22 cellular contexts compared by ENCODE assay signal in the genomic region with DNA sequence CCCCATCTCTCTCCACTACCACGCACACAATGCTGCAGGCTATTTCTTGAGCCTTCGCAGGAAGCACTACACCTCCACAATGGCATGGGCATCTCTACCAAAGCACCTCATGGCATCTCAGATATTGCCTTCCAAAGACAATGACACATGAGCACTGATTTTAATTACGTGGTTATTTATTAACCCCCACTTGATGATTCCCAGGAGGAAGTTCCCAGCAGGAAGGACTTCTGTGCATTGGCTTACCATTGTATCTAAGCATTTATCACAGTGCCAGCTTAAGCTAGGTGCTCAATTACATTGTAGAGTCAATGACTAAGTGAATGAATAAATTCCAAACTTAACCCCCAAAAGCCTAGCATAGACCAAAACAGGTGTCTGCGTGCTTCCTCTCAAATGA.
DNase-seq lines count a peak whose midpoint lies in the region; ATAC-seq, FAIRE-seq and TF ChIP-seq lines count a peak whose summit lies in the region.
"Had no signal": no experiment of that assay in that cellular context is flagged by ENCODE, and none has a peak within 500 bp of the region (broad histone marks: within the 10 kb centered on the region; RNA-seq: fewer than 3 reads in every experiment).

No MANE protein-coding gene starts in this region.

- no peak overlapping the region for H3K4ac ChIP-seq in mesendoderm (ENCODE audit: low read depth, low read length)

- H2BK15ac ChIP-seq in mesendoderm (replicated peaks; ENCODE audit: low read depth): no peak overlapping the region

- no peak overlapping the region for H3K56ac ChIP-seq in mesendoderm (ENCODE audit: low read length)

- H2BK120ac ChIP-seq in mesendoderm (ENCODE audit: low read depth, low read length): no peak overlapping the region

- H3K4me3 ChIP-seq in mesendoderm (ENCODE audit: low read length) (no peak overlapping the region), small intestine (ENCODE audit: low read depth in 1 of 2, low read length in 2 of 2) (no peak overlapping the region), esophagus muscularis mucosa (no peak overlapping the region)
- H3K4me3 ChIP-seq: GM23338 had no signal

- H3K23ac ChIP-seq in mesendoderm (ENCODE audit: low read length): no peak overlapping the region

- H3K79me1 ChIP-seq in mesendoderm (ENCODE audit: low read length): no peaks in the 10 kb centered on the region

- no peaks in the 10 kb centered on the region for H3K9me3 ChIP-seq in small intestine (ENCODE audit: control insufficient read depth, low read depth)
- no peaks in the 10 kb centered on the region for H3K9me3 ChIP-seq in esophagus muscularis mucosa
- H3K9me3 ChIP-seq: BE2C had no signal

- H4K5ac ChIP-seq in mesendoderm (ENCODE audit: low read length): no peak overlapping the region

- WGBS in mesendoderm (ENCODE audit: extremely low coverage, insufficient coverage, low lambda C conversion rate): no CpG with 5 or more reads among the region's 4 CpGs
- WGBS in small intestine, 3 donors: 71 to 87% (median 80%) methylated on average over 4 of the region's 4 CpGs
- 95% methylated on average over 4 of the region's 4 CpGs for WGBS in esophagus muscularis mucosa

- H3K27ac ChIP-seq in mesendoderm (ENCODE audit: low read depth, low read length) (no peak overlapping the region), small intestine (ENCODE audit: low read depth in 1 of 2, low read length in 1 of 2) (no peak overlapping the region), esophagus muscularis mucosa (replicated peaks in 1 of 4) (no peak overlapping the region)
- H3K27ac ChIP-seq: C4-2B had no signal

- H4K8ac ChIP-seq in mesendoderm (ENCODE audit: low read depth, low read length): no peak overlapping the region

- H3K4me2 ChIP-seq in mesendoderm (ENCODE audit: low read length): no peak overlapping the region
- H3K4me2 ChIP-seq: GM23338 had no signal

- no peak overlapping the region for H2BK5ac ChIP-seq in mesendoderm (ENCODE audit: low read length)

- ATAC-seq in HG03175 (IDR thresholded peaks at IDR 0.05; ENCODE audit: unreplicated experiment): no peak
- ATAC-seq: GM23338, HepG2 had no signal

- intact Hi-C loops in esophagus muscularis mucosa (cut with DNase I): no loop called here

- no peak overlapping the region for H2AK5ac ChIP-seq in mesendoderm (ENCODE audit: low read length)

- H3K79me2 ChIP-seq in mesendoderm (ENCODE audit: control insufficient read depth, insufficient read depth, low read length): no peaks in the 10 kb centered on the region

- H3K9ac ChIP-seq in mesendoderm (ENCODE audit: low read length): no peak overlapping the region

- no peaks in the 10 kb centered on the region for H3K36me3 ChIP-seq in mesendoderm (ENCODE audit: control insufficient read depth, insufficient read depth, low read length)
- H3K36me3 ChIP-seq in small intestine (ENCODE audit: control insufficient read depth in 2 of 2, insufficient read depth in 2 of 2, low read length in 2 of 2): no peaks in the 10 kb centered on the region
- no peaks in the 10 kb centered on the region for H3K36me3 ChIP-seq in esophagus muscularis mucosa
- H3K36me3 ChIP-seq: BE2C had no signal

- no peaks in the 10 kb centered on the region for H3K27me3 ChIP-seq in mesendoderm (ENCODE audit: insufficient read depth, low read length, poor library complexity)
- H3K27me3 ChIP-seq in small intestine (ENCODE audit: control insufficient read depth in 2 of 2, insufficient read depth in 2 of 2, low read length in 2 of 2): no peaks in the 10 kb centered on the region
- H3K27me3 ChIP-seq in esophagus muscularis mucosa: no peaks in the 10 kb centered on the region
- H3K27me3 ChIP-seq: BE2C had no signal

- no peak for TF ChIP-seq POLR2A in esophagus muscularis mucosa (IDR thresholded peaks at IDR 0.05; ENCODE audit: low read depth)

- no peak for FAIRE-seq in RCC 7860 (lab: Jason Lieb, UNC)
- no peak for FAIRE-seq in small intestine (lab: Jason Lieb, UNC)
- FAIRE-seq: A204.1, D721Med, G401.6, GM12891, HepG2, HTR-8/SVneo had no signal

- no peak for TF ChIP-seq EP300 in esophagus muscularis mucosa (IDR thresholded peaks at IDR 0.05)

- H3K18ac ChIP-seq in mesendoderm (ENCODE audit: low read length): no peak overlapping the region

- peak; percentile 19 for DNase-seq in RCC 7860 (ENCODE audit: low spot score)
- peak; percentile 49 for DNase-seq in glomerular visceral epithelial cell (ENCODE audit: extremely low spot score)
- peak; percentile 47 for DNase-seq in mesendoderm
- DNase-seq in small intestine: peak; percentile 57
- no peak for DNase-seq in activated effector memory CD4-positive, alpha-beta T cell treated with Interleukin-2 at 50 U/mL for 16 hours
- no peak for DNase-seq in esophagus muscularis mucosa (ENCODE audit: extremely low spot score)
- no peak for DNase-seq in NCI-H1092 (lab: John Stamatoyannopoulos, UW)
- DNase-seq: BE2C; CD4-positive, alpha-beta memory T cell; DMS153; DMS79 treated with DMSO at 0.1 percent for 48 hours; EL; H7 had no signal

- H3K4me1 ChIP-seq in mesendoderm (ENCODE audit: control insufficient read depth, low read depth, low read length) (no peaks in the 10 kb centered on the region), small intestine (ENCODE audit: control insufficient read depth in 2 of 2, insufficient read depth in 1 of 2, low read depth in 1 of 2, low read length in 1 of 2) (no peaks in the 10 kb centered on the region), esophagus muscularis mucosa (no peaks in the 10 kb centered on the region)
- H3K4me1 ChIP-seq: BE2C had no signal

- TF ChIP-seq CTCF in esophagus muscularis mucosa (IDR thresholded peaks at IDR 0.05): no peak

Comparison
In these comparisons a context has a peak if more than half of its experiments do, and no peak if none do; other contexts are left out.
1. DNase-seq: peak in RCC 7860 (single experiment), glomerular visceral epithelial cell (single experiment), mesendoderm (single experiment) and small intestine (single experiment); none in activated effector memory CD4-positive, alpha-beta T cell treated with Interleukin-2 at 50 U/mL for 16 hours (single experiment), esophagus muscularis mucosa (single experiment) and NCI-H1092 (single experiment).